Comparison of ENCODE assay signal across 20 cellular contexts in the genomic region with DNA sequence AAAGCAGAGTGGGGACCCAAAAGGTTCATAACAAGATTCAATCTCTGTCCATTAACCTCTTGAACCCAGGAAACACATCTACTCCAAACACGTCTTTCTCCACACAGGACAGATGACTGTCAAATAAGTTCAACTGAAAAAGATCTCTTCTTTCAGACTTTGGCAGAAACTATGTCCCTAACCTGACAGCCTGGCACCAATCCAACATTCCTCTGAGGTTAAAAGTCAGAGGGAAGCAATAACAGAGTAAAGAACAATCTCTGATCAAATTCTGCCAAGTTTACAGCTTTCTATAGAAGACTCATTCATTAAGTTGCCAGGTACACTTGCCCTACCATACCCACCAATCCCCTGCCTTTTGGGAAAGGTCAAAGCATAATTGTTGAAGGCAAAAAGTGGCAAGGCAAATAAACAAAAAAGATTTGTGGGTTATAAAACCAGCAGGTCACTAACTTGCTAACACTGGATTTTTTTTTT. TPM values are rescaled to one million over a fixed set of nuclear protein-coding genes. Genes with fewer than 3 reads are reported as not detected.
DNase-seq lines count a peak whose midpoint lies in the region; ATAC-seq and TF ChIP-seq lines count a peak whose summit lies in the region.
"Had no signal": no experiment of that assay in that cellular context is flagged by ENCODE, and none has a peak within 500 bp of the region (broad histone marks: within the 10 kb centered on the region; RNA-seq: fewer than 3 reads in every experiment).

No MANE protein-coding gene starts in this region.

- H3K9me3 Mint-ChIP-seq in nephron = no peaks in the 10 kb centered on the region
- no peaks in the 10 kb centered on the region for H3K9me3 Mint-ChIP-seq in activated naive CD4-positive, alpha-beta T cell treated with anti-CD3 and anti-CD28 coated beads, Interleukin-2, amount 50 U/mL, for 72 hours
- H3K9me3 Mint-ChIP-seq: activated CD4-positive, alpha-beta memory T cell treated with anti-CD3 and anti-CD28 coated beads, Interleukin-2, amount 10 ng/mL, durations not matched to agents 7 days and 5 days; central memory CD8-positive, alpha-beta T cell; stimulated activated effector memory CD8-positive, alpha-beta T cell treated with anti-CD3 and anti-CD28 coated beads, Interleukin-12 subunit alpha, Interleukin-12 subunit beta, amount 100 ng/mL, for 72 hours had no signal

- H3K4me3 ChIP-seq in cardiac fibroblast (replicated peaks in 1 of 2; ENCODE audit: low read depth in 2 of 2, low read length in 2 of 2) = no peak overlapping the region
- H3K4me3 ChIP-seq: GM23248 had no signal

- H3K27me3 Mint-ChIP-seq in nephron (ENCODE audit: low read depth) = no peaks in the 10 kb centered on the region
- H3K27me3 Mint-ChIP-seq: activated CD4-positive, alpha-beta memory T cell treated with anti-CD3 and anti-CD28 coated beads, Interleukin-2, amount 10 ng/mL, durations not matched to agents 7 days and 5 days; central memory CD8-positive, alpha-beta T cell had no signal

- no peak overlapping the region for H3K4me3 Mint-ChIP-seq in nephron
- H3K4me3 Mint-ChIP-seq: activated CD4-positive, alpha-beta memory T cell treated with anti-CD3 and anti-CD28 coated beads, Interleukin-2, amount 10 ng/mL, durations not matched to agents 7 days and 5 days; central memory CD8-positive, alpha-beta T cell; stimulated activated effector memory CD8-positive, alpha-beta T cell treated with anti-CD3 and anti-CD28 coated beads, Interleukin-12 subunit alpha, Interleukin-12 subunit beta, amount 100 ng/mL, for 72 hours had no signal

- H3K4me1 Mint-ChIP-seq in nephron = peaks cover 27% of the 10 kb centered on the region
- H3K4me1 Mint-ChIP-seq: central memory CD8-positive, alpha-beta T cell had no signal

- TF ChIP-seq CTCF in cardiac fibroblast (IDR thresholded peaks at IDR 0.05; ENCODE audit: low read depth, low read length) (no peak), nephron (IDR thresholded peaks at IDR 0.05; ENCODE audit: unreplicated experiment in 3 of 3) (no peak)

- H3K27ac Mint-ChIP-seq in nephron = peak overlapping the region; percentile 26 to 59 (median 54)
- peak overlapping the region in 1 of 2 donors; percentile 51 for H3K27ac Mint-ChIP-seq in activated naive CD4-positive, alpha-beta T cell treated with anti-CD3 and anti-CD28 coated beads, Interleukin-2, amount 50 U/mL, for 72 hours
- H3K27ac Mint-ChIP-seq: activated CD4-positive, alpha-beta memory T cell treated with anti-CD3 and anti-CD28 coated beads, Interleukin-2, amount 10 ng/mL, durations not matched to agents 7 days and 5 days; stimulated activated effector memory CD8-positive, alpha-beta T cell treated with anti-CD3 and anti-CD28 coated beads, Interleukin-12 subunit alpha, Interleukin-12 subunit beta, amount 100 ng/mL, for 72 hours had no signal

- DNase-seq in Daoy (ENCODE audit: low read depth) (peak; percentile 17), M059J (ENCODE audit: low read depth) (peak; percentile 74), cardiac fibroblast (ENCODE audit: low read depth in 2 of 2) (peak; percentile 26 to 32), hepatic stellate cell (ENCODE audit: low spot score) (no peak), SK-N-DZ (ENCODE audit: low spot score) (no peak)
- DNase-seq in activated naive CD4-positive, alpha-beta T cell treated with anti-CD3 and anti-CD28 coated beads, Interleukin-2, amount 50 U/mL, for 72 hours (ENCODE audit: low spot score in 2 of 2) = no peak
- DNase-seq: activated CD4-positive, alpha-beta memory T cell treated with anti-CD3 and anti-CD28 coated beads, Interleukin-2, amount 10 ng/mL, durations not matched to agents 7 days and 5 days; activated gamma-delta T cell; BE2C; midbrain; MM.1S; posterior cingulate gyrus; stimulated activated CD4-positive, alpha-beta T cell treated with anti-CD3 and anti-CD28 coated beads, Interleukin-2, amount 100 ng/mL, for 48 hours; T1000 had no signal

- no peak for ATAC-seq in GM18505 (IDR thresholded peaks at IDR 0.05; ENCODE audit: unreplicated experiment)
- no peak for ATAC-seq in activated naive CD4-positive, alpha-beta T cell treated with anti-CD3 and anti-CD28 coated beads, Interleukin-2, amount 50 U/mL, for 72 hours
- ATAC-seq: Panc1; stimulated activated effector memory CD8-positive, alpha-beta T cell treated with anti-CD3 and anti-CD28 coated beads, Interleukin-12 subunit alpha, Interleukin-12 subunit beta, amount 100 ng/mL, for 72 hours had no signal

- peaks cover 29% of the 10 kb centered on the region for H3K36me3 Mint-ChIP-seq in nephron (ENCODE audit: low read depth)
- peaks cover 11 to 29% of the 10 kb centered on the region in 2 donors for H3K36me3 Mint-ChIP-seq in activated naive CD4-positive, alpha-beta T cell treated with anti-CD3 and anti-CD28 coated beads, Interleukin-2, amount 50 U/mL, for 72 hours

- no peak for TF ChIP-seq POLR2A in GM18505 (IDR thresholded peaks at IDR 0.05; ENCODE audit: borderline replicate concordance, extremely low read depth, insufficient read depth, insufficient read length)

RNA-seq across cellular contexts. Expression of a gene that starts 31.9 kb away (rescaled TPM):
- 12.8 and 13.0 TPM in 2 replicates for total RNA-seq in Daoy (2014; rRNA removed; shearing (Covaris generic))
- total RNA-seq in M059J (2014; rRNA removed; shearing (Covaris generic)) = 8.2 and 17.1 TPM in 2 replicates
- 3.8 and 4.3 TPM in 2 replicates for polyA plus RNA-seq in SK-N-DZ (2014; cell fraction: cytosol; rRNA removed)
- polyA plus RNA-seq in SK-N-DZ (2014; cell fraction: nucleus; rRNA removed) = 2.4 and 3.9 TPM in 2 replicates
- 10 to 100 TPM; 21.7 to 22.8 TPM for total RNA-seq in activated naive CD4-positive, alpha-beta T cell treated with anti-CD3 and anti-CD28 coated beads, Interleukin-2, amount 50 U/mL, for 72 hours

RNA-seq across cellular contexts. Expression of a gene that starts 41.9 kb away (rescaled TPM):
- 2.9 and 3.7 TPM in 2 replicates for total RNA-seq in Daoy (2014; rRNA removed; shearing (Covaris generic))
- 6.1 and 8.3 TPM in 2 replicates for total RNA-seq in M059J (2014; rRNA removed; shearing (Covaris generic))
- polyA plus RNA-seq in SK-N-DZ (2014; cell fraction: cytosol; rRNA removed) = 3.9 and 4.5 TPM in 2 replicates
- 43.9 and 44.1 TPM in 2 replicates for polyA plus RNA-seq in SK-N-DZ (2014; cell fraction: nucleus; rRNA removed)
- 1 to 10 TPM; 2.3 to 4.5 TPM for total RNA-seq in activated naive CD4-positive, alpha-beta T cell treated with anti-CD3 and anti-CD28 coated beads, Interleukin-2, amount 50 U/mL, for 72 hours

RNA-seq across cellular contexts. Expression of a gene that starts 51.0 kb away (rescaled TPM):
- total RNA-seq in Daoy (2014; rRNA removed; shearing (Covaris generic)) = 8.9 and 16.2 TPM in 2 replicates
- total RNA-seq in M059J (2014; rRNA removed; shearing (Covaris generic)) = 37.3 and 54.2 TPM in 2 replicates
- 49.6 and 65.4 TPM in 2 replicates for polyA plus RNA-seq in SK-N-DZ (2014; cell fraction: cytosol; rRNA removed)
- polyA plus RNA-seq in SK-N-DZ (2014; cell fraction: nucleus; rRNA removed) = 23.3 and 41.1 TPM in 2 replicates
- 10 to 100 TPM; 47.6 to 65.3 TPM for total RNA-seq in activated naive CD4-positive, alpha-beta T cell treated with anti-CD3 and anti-CD28 coated beads, Interleukin-2, amount 50 U/mL, for 72 hours

Comparison
In these comparisons a context has a peak if more than half of its experiments do, and no peak if none do; other contexts are left out.
1. DNase-seq: peak in Daoy (single experiment), M059J (single experiment) and cardiac fibroblast (2 of 2); none in hepatic stellate cell (single experiment), SK-N-DZ (single experiment) and activated naive CD4-positive, alpha-beta T cell treated with anti-CD3 and anti-CD28 coated beads, Interleukin-2, amount 50 U/mL, for 72 hours (0 of 2).